ENCODE assay signal across 7 cellular contexts in genomic region chr2:1550658-1551316, GRCh38.
DNase-seq lines count a peak whose midpoint lies in the region; TF ChIP-seq lines count a peak whose summit lies in the region.

No MANE protein-coding gene starts in this region.

- H3K4me3 ChIP-seq in GM12864 (ENCODE audit: low read depth, low read length) (no peak overlapping the region), GM23248 (peak overlapping the region; percentile 17; the same call in 1 of the 2 replicates), MM.1S (ENCODE audit: low read length) (no peak overlapping the region)

- H3K9me3 ChIP-seq in GM23248 (ENCODE audit: low read depth) (no peaks in the 10 kb centered on the region), MM.1S (replicated peaks; ENCODE audit: insufficient read depth, low read length) (no peaks in the 10 kb centered on the region)

- H3K27me3 ChIP-seq in GM23248 (replicated peaks; ENCODE audit: insufficient read depth) (no peaks in the 10 kb centered on the region), MM.1S (replicated peaks; ENCODE audit: insufficient read depth, low read length) (no peaks in the 10 kb centered on the region)

- H3K4me2 ChIP-seq in GM23248 (ENCODE audit: unreplicated experiment) (peak overlapping the region; percentile 65), MM.1S (ENCODE audit: low read depth, low read length) (no peak overlapping the region; the same call in 1 of the 2 replicates)

- H3K79me2 ChIP-seq in GM23248 (ENCODE audit: insufficient read depth) (no peaks in the 10 kb centered on the region), MM.1S (ENCODE audit: low read length) (no peaks in the 10 kb centered on the region)

- H3K4me1 ChIP-seq in GM23248 (ENCODE audit: insufficient read depth) (peaks cover 15% of the 10 kb centered on the region), MM.1S (ENCODE audit: low read length) (no peaks in the 10 kb centered on the region)

- no peaks in the 10 kb centered on the region for H3K36me3 Mint-ChIP-seq in chondrocyte (ENCODE audit: low read depth)

- peak overlapping the region; percentile 57; the same call in 1 of the 2 replicates for H2AFZ ChIP-seq in GM23248
- no peak overlapping the region for H2AFZ ChIP-seq in MM.1S (ENCODE audit: low read length)

- H3K27ac Mint-ChIP-seq in chondrocyte (ENCODE audit: unreplicated experiment) = no peak overlapping the region

- WGBS in GM23248 (ENCODE audit: low coverage in 1 of 2, low lambda C conversion rate in 2 of 2, missing lambda C conversion rate in 2 of 2), 2 experiments = 20 to 25% methylated on average over 29 to 32 of the region's 32 CpGs

- no peaks in the 10 kb centered on the region for H3K9me3 Mint-ChIP-seq in chondrocyte (ENCODE audit: low read depth)

- H3K9me2 ChIP-seq in GM23248 (ENCODE audit: insufficient read depth) = no peaks in the 10 kb centered on the region
- H3K9me2 ChIP-seq in MM.1S (replicated peaks; ENCODE audit: insufficient read depth, low read length) = no peaks in the 10 kb centered on the region

- H3K36me3 ChIP-seq in GM23248 (ENCODE audit: low read depth) (no peaks in the 10 kb centered on the region), MM.1S (replicated peaks; ENCODE audit: insufficient read depth, low read length) (no peaks in the 10 kb centered on the region)

- no peak overlapping the region for H3K27ac ChIP-seq in GM23248
- H3K27ac ChIP-seq in MM.1S (ENCODE audit: low read length) = no peak overlapping the region

- H3K9ac ChIP-seq in GM23248 = no peak overlapping the region
- H3K9ac ChIP-seq in MM.1S (ENCODE audit: low read length) = no peak overlapping the region

- H3K4me3 Mint-ChIP-seq in chondrocyte (ENCODE audit: unreplicated experiment) = no peak overlapping the region

- TF ChIP-seq CTCF in GM12864 (IDR thresholded peaks at IDR 0.05; ENCODE audit: low read depth, low read length, missing control alignments) (peak; percentile 95), MM.1S (IDR thresholded peaks at IDR 0.05; ENCODE audit: low read length) (peak; percentile 65), chondrocyte (IDR thresholded peaks at IDR 0.05) (peak; percentile 99)

- H3F3A ChIP-seq in GM23248 (ENCODE audit: insufficient read depth) (peaks cover 16% of the 10 kb centered on the region), MM.1S (ENCODE audit: insufficient read depth, low read length) (no peaks in the 10 kb centered on the region)

- peaks cover 2% of the 10 kb centered on the region for H3K27me3 Mint-ChIP-seq in chondrocyte (ENCODE audit: low read depth)

- in situ Hi-C loops in GM23248 (cut with MboI) = no loop called here

- H3K4me1 Mint-ChIP-seq in chondrocyte (ENCODE audit: low read depth) = peaks cover 21% of the 10 kb centered on the region

- no peaks in the 10 kb centered on the region for H4K20me1 ChIP-seq in GM23248 (ENCODE audit: insufficient read depth)
- H4K20me1 ChIP-seq in MM.1S (ENCODE audit: insufficient read depth, low read length) = no peaks in the 10 kb centered on the region

- DNase-seq in GM12864 (ENCODE audit: low read depth) (no peak), GM23248 (peak; percentile 62), MM.1S (peak; percentile 16), chondrocyte (ENCODE audit: low spot score) (no peak), medulla oblongata (ENCODE audit: extremely low spot score) (peak; percentile 36)
- peak; percentile 49 to 50 for DNase-seq in activated CD4-positive, alpha-beta T cell treated with anti-CD3 and anti-CD28 coated beads for 24 hours (ENCODE audit: low read depth in 2 of 2)
- peak; percentile 25 to 43 for DNase-seq in stimulated activated CD8-positive, alpha-beta memory T cell treated with anti-CD3 and anti-CD28 coated beads, Interleukin-7, amount 100 ng/mL, for 1 hour (ENCODE audit: low read depth in 2 of 2)

Comparison
In these comparisons a context has a peak if more than half of its experiments do, and no peak if none do; other contexts are left out.
1. DNase-seq: peak in GM23248 (single experiment), MM.1S (single experiment), activated CD4-positive, alpha-beta T cell treated with anti-CD3 and anti-CD28 coated beads for 24 hours (2 of 2), medulla oblongata (single experiment) and stimulated activated CD8-positive, alpha-beta memory T cell treated with anti-CD3 and anti-CD28 coated beads, Interleukin-7, amount 100 ng/mL, for 1 hour (2 of 2); none in GM12864 (single experiment) and chondrocyte (single experiment).
2. Peak in every context shown above with its lines, with median percentiles within 50 percentile points of each other: CTCF ChIP-seq.